23 cellular contexts compared by ENCODE assay signal in genomic region chr6:165976705-165977104, GRCh38.
DNase-seq lines count a peak whose midpoint lies in the region; ATAC-seq and TF ChIP-seq lines count a peak whose summit lies in the region.
"Had no signal": no experiment of that assay in that cellular context is flagged by ENCODE, and none has a peak within 500 bp of the region (broad histone marks: within the 10 kb centered on the region; RNA-seq: fewer than 3 reads in every experiment).

No MANE protein-coding gene starts in this region.

- no peaks in the 10 kb centered on the region for H3K4me1 ChIP-seq in mesendoderm (ENCODE audit: control insufficient read depth, low read depth, low read length)
- H3K4me1 ChIP-seq in mammary epithelial cell (ENCODE audit: insufficient read depth, low read length) = no peaks in the 10 kb centered on the region
- no peaks in the 10 kb centered on the region for H3K4me1 ChIP-seq in lower lobe of right lung
- H3K4me1 ChIP-seq: BLaER1 treated with 17β-estradiol and CSF1 and Interleukin-3, amounts not matched to agents 10 nM and 100 nM had no signal

- H2BK120ac ChIP-seq in mesendoderm (ENCODE audit: low read depth, low read length) = no peak overlapping the region

- H3K23ac ChIP-seq in mesendoderm (ENCODE audit: low read length) = no peak overlapping the region

- intact Hi-C loops in left cardiac atrium (cut with DNase I) = no loop called here
- intact Hi-C loops in mammary epithelial cell (cut with micrococcal nuclease) = no loop called here
- intact Hi-C loops in lower lobe of right lung (cut with DNase I) = no loop called here

- H4K20me1 ChIP-seq in mammary epithelial cell (ENCODE audit: insufficient read depth, low read length) = no peaks in the 10 kb centered on the region
- H4K20me1 ChIP-seq: BLaER1 treated with 17β-estradiol and CSF1 and Interleukin-3, amounts not matched to agents 10 nM and 100 nM had no signal

- H3K27me3 ChIP-seq in mesendoderm (ENCODE audit: insufficient read depth, low read length, poor library complexity) (no peaks in the 10 kb centered on the region), mammary epithelial cell (ENCODE audit: insufficient read depth, low read length) (no peaks in the 10 kb centered on the region), lower lobe of right lung (ENCODE audit: low read depth) (peaks cover 5% of the 10 kb centered on the region)
- H3K27me3 ChIP-seq: BLaER1 treated with 17β-estradiol and CSF1 and Interleukin-3, amounts not matched to agents 10 nM and 100 nM had no signal

- no peaks in the 10 kb centered on the region for H3K36me3 ChIP-seq in mesendoderm (ENCODE audit: control insufficient read depth, insufficient read depth, low read length)
- H3K36me3 ChIP-seq in mammary epithelial cell (ENCODE audit: insufficient read depth, low read length) = no peaks in the 10 kb centered on the region
- H3K36me3 ChIP-seq in lower lobe of right lung = no peaks in the 10 kb centered on the region
- H3K36me3 ChIP-seq: BLaER1 treated with 17β-estradiol and CSF1 and Interleukin-3, amounts not matched to agents 10 nM and 100 nM had no signal

- H3K4ac ChIP-seq in mesendoderm (ENCODE audit: low read depth, low read length) = no peak overlapping the region

- CTCF ChIA-PET in mammary epithelial cell (lab: Charles Lee; ENCODE audit: low non-redundant PET) = no interaction called here

- BruUV-seq in mammary epithelial cell (replicated peaks; lab: Mats Ljungman, UMichigan) = no TSS peak

- WGBS in mesendoderm (ENCODE audit: extremely low coverage, insufficient coverage, low lambda C conversion rate) = no CpG with 5 or more reads among the region's 7 CpGs
- 77% methylated on average over 6 of the region's 7 CpGs for WGBS in mammary epithelial cell (ENCODE audit: low coverage, missing lambda C conversion rate)

- dilution Hi-C loops in mammary epithelial cell (cut with HindIII; ENCODE audit: low sequenced_read_pairs) = no loop called here

- no peaks in the 10 kb centered on the region for H3K79me1 ChIP-seq in mesendoderm (ENCODE audit: low read length)

- H2AFZ ChIP-seq in mammary epithelial cell (ENCODE audit: low read depth, low read length) = no peak overlapping the region

- in situ Hi-C loops in mammary epithelial cell (cut with MboI; ENCODE audit: low sequenced_read_pairs in 2 of 2) = no loop called here

- no peak overlapping the region for H3K4me2 ChIP-seq in mesendoderm (ENCODE audit: low read length)
- no peak overlapping the region for H3K4me2 ChIP-seq in mammary epithelial cell (ENCODE audit: insufficient read depth, low read depth, low read length)
- H3K4me2 ChIP-seq: BLaER1 treated with 17β-estradiol and CSF1 and Interleukin-3, amounts not matched to agents 10 nM and 100 nM had no signal

- no peak overlapping the region for H2BK15ac ChIP-seq in mesendoderm (replicated peaks; ENCODE audit: low read depth)

- H3K9me3 ChIP-seq in mammary epithelial cell (replicated peaks; ENCODE audit: insufficient read depth, low read length) (peaks cover 5% of the 10 kb centered on the region), lower lobe of right lung (no peaks in the 10 kb centered on the region)
- H3K9me3 ChIP-seq: BLaER1 treated with 17β-estradiol and CSF1 and Interleukin-3, amounts not matched to agents 10 nM and 100 nM had no signal

- no peak overlapping the region for H3K56ac ChIP-seq in mesendoderm (ENCODE audit: low read length)

- peak; percentile 12 for DNase-seq in ELF-1 (ENCODE audit: low read depth, low spot score)
- DNase-seq in left cardiac atrium = no peak
- peak; percentile 77 for DNase-seq in mesendoderm
- no peak for DNase-seq in mammary epithelial cell
- DNase-seq in lower lobe of right lung = no peak
- no peak for DNase-seq in cerebellar nuclear complex (lab: John Stamatoyannopoulos, UW)
- DNase-seq: AML-193; CD4-positive, alpha-beta T cell; GOT3; HCEC 1CT; Karpas-422; NCI-H1105; NCI-H1436 treated with DMSO at 0.1 percent for 48 hours; NCI-H1930; NCI-H446 treated with DMSO at 0.1 percent for 48 hours; NCI-H526; NCI-H82; NK-92 treated with Interleukin-12 subunit alpha and Interleukin-12 subunit beta, amount 100 ng/mL, for 24 hours; PC-3; SHP77 had no signal

- no peak overlapping the region for H2AK5ac ChIP-seq in mesendoderm (ENCODE audit: low read length)

- H3K27ac ChIP-seq in mesendoderm (ENCODE audit: low read depth, low read length) (no peak overlapping the region), mammary epithelial cell (ENCODE audit: insufficient read depth, low read depth, low read length) (no peak overlapping the region), lower lobe of right lung (no peak overlapping the region)
- H3K27ac ChIP-seq: BLaER1 treated with 17β-estradiol and CSF1 and Interleukin-3, amounts not matched to agents 10 nM and 100 nM; HL-60 had no signal

- no peak for TF ChIP-seq CTCF in mammary epithelial cell (conservative IDR thresholded peaks at IDR 0.05 in 1 of 2, IDR thresholded peaks at IDR 0.05 in 1 of 2; ENCODE audit: extremely low read depth in 1 of 2, insufficient read depth in 1 of 2, low read depth in 1 of 2, low read length in 2 of 2)
- no peak for TF ChIP-seq CTCF in lower lobe of right lung (IDR thresholded peaks at IDR 0.05)

- no peaks in the 10 kb centered on the region for H3K79me2 ChIP-seq in mesendoderm (ENCODE audit: control insufficient read depth, insufficient read depth, low read length)
- H3K79me2 ChIP-seq in mammary epithelial cell (ENCODE audit: insufficient read depth, low read length) = no peaks in the 10 kb centered on the region

- no peak overlapping the region for H3K18ac ChIP-seq in mesendoderm (ENCODE audit: low read length)

- ATAC-seq in left cardiac atrium = peak; percentile 30 to 36
- no peak for ATAC-seq in lower lobe of right lung
- ATAC-seq: PC-3 had no signal

- no peak overlapping the region for H4K5ac ChIP-seq in mesendoderm (ENCODE audit: low read length)

- H3K9ac ChIP-seq in mesendoderm (ENCODE audit: low read length) = no peak overlapping the region
- H3K9ac ChIP-seq in mammary epithelial cell (ENCODE audit: insufficient read depth, low read length) = no peak overlapping the region
- H3K9ac ChIP-seq: BLaER1 treated with 17β-estradiol and CSF1 and Interleukin-3, amounts not matched to agents 10 nM and 100 nM had no signal

- no peak overlapping the region for H3K4me3 ChIP-seq in mesendoderm (ENCODE audit: low read length)
- H3K4me3 ChIP-seq in mammary epithelial cell (replicated peaks in 1 of 3; ENCODE audit: insufficient read depth in 1 of 3, low read depth in 2 of 3, low read length in 3 of 3) = no peak overlapping the region
- H3K4me3 ChIP-seq in lower lobe of right lung = no peak overlapping the region
- H3K4me3 ChIP-seq: BLaER1 treated with 17β-estradiol and CSF1 and Interleukin-3, amounts not matched to agents 10 nM and 100 nM had no signal

- H2BK5ac ChIP-seq in mesendoderm (ENCODE audit: low read length) = no peak overlapping the region

- no peak overlapping the region for H4K8ac ChIP-seq in mesendoderm (ENCODE audit: low read depth, low read length)

TF ChIP-seq in PFSK-1, 5 proteins besides CTCF, POLR2A, EP300 and RAD21:
- TF ChIP-seq POLR2AphosphoS5 (IDR thresholded peaks at IDR 0.05; ENCODE audit: low read depth, low read length) (peak; percentile 13; the same call in 1 of the 2 replicates), FOXP2 (optimal IDR thresholded peaks at IDR 0.05; ENCODE audit: borderline replicate concordance, extremely low read depth, extremely low read length, insufficient read depth) (no peak)

Comparison
In these comparisons a context has a peak if more than half of its experiments do, and no peak if none do; other contexts are left out.
1. DNase-seq: peak in ELF-1 (single experiment) and mesendoderm (single experiment); none in left cardiac atrium (single experiment), mammary epithelial cell (single experiment), lower lobe of right lung (single experiment) and cerebellar nuclear complex (0 of 2).
2. ATAC-seq: peak in left cardiac atrium (2 of 2); none in lower lobe of right lung (0 of 2).